In genomic region chr4:36273276-36273675, GRCh38 we compare ENCODE assay signal across 17 cellular contexts. TPM values are rescaled to one million over a fixed set of nuclear protein-coding genes. Genes with fewer than 3 reads are reported as not detected.
"Had no signal": no experiment of that assay in that cellular context is flagged by ENCODE, and none has a peak within 500 bp of the region (broad histone marks: within the 10 kb centered on the region; RNA-seq: fewer than 3 reads in every experiment).

No MANE protein-coding gene starts in this region.

- H3K27ac ChIP-seq: body of pancreas, heart left ventricle, left ventricle myocardium inferior, upper lobe of left lung had no signal

- H3K36me3 Mint-ChIP-seq: activated CD4-positive, alpha-beta memory T cell treated with anti-CD3 and anti-CD28 coated beads for 36 hours had no signal

- H3K4me3 ChIP-seq: body of pancreas, heart left ventricle, left ventricle myocardium inferior, upper lobe of left lung had no signal

- DNase-seq: activated CD4-positive, alpha-beta memory T cell treated with anti-CD3 and anti-CD28 coated beads for 36 hours; activated CD8-positive, alpha-beta memory T cell treated with anti-CD3 and anti-CD28 coated beads, Interleukin-2, amount 50 U/mL, for 4 hours; activated naive CD4-positive, alpha-beta T cell treated with anti-CD3 and anti-CD28 coated beads, Interleukin-2, amount 50 U/mL, for 16 hours; amniotic stem cell; body of pancreas; dermis blood vessel endothelial cell; foreskin melanocyte; heart left ventricle; left ventricle myocardium inferior; mesendoderm; stimulated activated CD4-positive, alpha-beta T cell treated with anti-CD3 and anti-CD28 coated beads, Interleukin-12 subunit alpha, Interleukin-12 subunit beta, amount 100 ng/mL, for 4 hours; stimulated activated naive CD4-positive, alpha-beta T cell treated with Interleukin-2 at 50 U/mL for 16 hours; T-helper 2 cell; upper lobe of left lung had no signal

- H3K27me3 Mint-ChIP-seq: activated CD4-positive, alpha-beta memory T cell treated with anti-CD3 and anti-CD28 coated beads for 36 hours had no signal

- H3K9me3 ChIP-seq: body of pancreas, heart left ventricle, left ventricle myocardium inferior, upper lobe of left lung had no signal

- H3K4me3 Mint-ChIP-seq: activated CD4-positive, alpha-beta memory T cell treated with anti-CD3 and anti-CD28 coated beads for 36 hours had no signal

- H3K4me1 ChIP-seq: body of pancreas, left ventricle myocardium inferior, upper lobe of left lung had no signal

- H3K27me3 ChIP-seq: body of pancreas, heart left ventricle, upper lobe of left lung had no signal

- H3K36me3 ChIP-seq: heart left ventricle, left ventricle myocardium inferior, upper lobe of left lung had no signal

- ATAC-seq: body of pancreas, heart left ventricle had no signal

- H3K27ac Mint-ChIP-seq: activated CD4-positive, alpha-beta memory T cell treated with anti-CD3 and anti-CD28 coated beads for 36 hours; activated T-helper 2 cell treated with anti-CD3 and anti-CD28 coated beads, Interferon-gamma antibody, Interleukin-2, Interleukin-4, amounts not matched to agents 10 μg/mL and 5 μg/mL and 100 μg/mL, durations not matched to agents 14 hours and 24 hours and 36 hours had no signal

- H3K9me3 Mint-ChIP-seq: activated CD4-positive, alpha-beta memory T cell treated with anti-CD3 and anti-CD28 coated beads for 36 hours; activated T-helper 2 cell treated with anti-CD3 and anti-CD28 coated beads, Interferon-gamma antibody, Interleukin-2, Interleukin-4, amounts not matched to agents 10 μg/mL and 5 μg/mL and 100 μg/mL, durations not matched to agents 14 hours and 24 hours and 36 hours had no signal

RNA-seq across cellular contexts. Expression of gene DTHD1, which starts 8.1 kb away (rescaled TPM):
- total RNA-seq: dermis blood vessel endothelial cell, left ventricle myocardium inferior, osteocyte, pulmonary artery endothelial cell had no signal
